Comparison of ENCODE assay signal across 17 cellular contexts in the genomic region with DNA sequence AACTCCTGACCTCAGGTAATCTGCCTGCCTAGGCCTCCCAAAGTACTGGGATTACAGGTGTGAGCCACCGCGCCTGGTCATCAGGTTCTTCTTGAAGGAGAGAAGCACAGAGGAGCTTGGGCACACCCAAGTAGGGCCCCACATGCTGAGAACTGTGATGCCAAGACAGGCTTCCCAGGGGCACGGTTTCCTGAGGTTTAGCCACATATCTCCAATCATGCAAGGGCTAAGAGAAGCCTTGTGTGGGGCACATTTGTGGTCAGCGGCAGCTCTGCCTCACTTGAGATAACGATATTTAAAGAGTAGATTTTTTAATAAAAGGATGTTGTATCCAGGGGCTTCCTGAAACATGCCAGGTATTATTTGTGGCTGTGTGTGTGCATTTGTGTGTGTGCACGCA.
DNase-seq lines count a peak whose midpoint lies in the region; ATAC-seq lines count a peak whose summit lies in the region.
"Had no signal": no experiment of that assay in that cellular context is flagged by ENCODE, and none has a peak within 500 bp of the region (broad histone marks: within the 10 kb centered on the region; RNA-seq: fewer than 3 reads in every experiment).

No MANE protein-coding gene starts in this region.

- H3K27ac ChIP-seq in angular gyrus (ENCODE audit: low read depth, low read length) = peak overlapping the region; percentile 98
- peak overlapping the region; percentile 91 for H3K27ac ChIP-seq in layer of hippocampus (ENCODE audit: low read depth, low read length)

- no peak for ATAC-seq in GM19455 (IDR thresholded peaks at IDR 0.05; ENCODE audit: unreplicated experiment)
- no peak for ATAC-seq in GM18867 (IDR thresholded peaks at IDR 0.05; ENCODE audit: unreplicated experiment)
- ATAC-seq: K562, PC-3, SK-N-SH treated with all-trans-retinoic acid at 6 μM for 48 hours had no signal

- DNase-seq in OCI-M1 (lab: John Stamatoyannopoulos, UW) = peak; percentile 54
- DNase-seq in COR-L47 (lab: John Stamatoyannopoulos, UW) = no peak
- no peak for DNase-seq in NCI-H82 treated with DMSO at 0.1 percent for 48 hours (lab: John Stamatoyannopoulos, UW; ENCODE audit: unreplicated experiment)
- DNase-seq: NCI-H1105 treated with DMSO at 0.1 percent for 48 hours, NCI-H1694, NCI-H2081 treated with DMSO at 0.1 percent for 48 hours, NCI-H446 treated with DMSO at 0.1 percent for 48 hours, NCI-H748 treated with DMSO at 0.1 percent for 48 hours, PC-3, RPMI8226, SIG-M5 had no signal

- H3K27me3 ChIP-seq in layer of hippocampus (ENCODE audit: control insufficient read depth, insufficient read depth, low read length) = no peaks in the 10 kb centered on the region
